In the genomic region with DNA sequence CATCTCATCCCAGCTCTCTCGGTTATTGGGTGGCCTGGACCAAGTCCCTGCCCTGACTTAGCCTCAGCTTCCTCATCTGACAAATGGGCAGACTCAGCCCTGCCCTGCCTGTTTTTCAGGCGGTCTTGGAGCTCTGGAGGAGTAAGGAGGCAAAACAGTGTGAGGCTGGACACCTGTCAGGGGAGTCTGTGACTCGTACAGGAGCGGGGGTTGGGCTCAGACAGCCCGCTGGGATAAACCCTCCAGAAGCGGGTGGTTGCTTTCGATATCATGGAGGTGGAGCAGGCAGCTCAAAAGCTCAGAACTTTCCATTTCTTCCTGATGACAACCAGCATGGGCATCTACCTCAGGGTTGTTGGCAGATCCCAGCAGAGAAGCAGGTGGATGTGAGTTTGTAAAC, we compare ENCODE assay signal across 30 cellular contexts.
"Had no signal": no experiment of that assay in that cellular context is flagged by ENCODE, and none has a peak within 500 bp of the region (broad histone marks: within the 10 kb centered on the region; RNA-seq: fewer than 3 reads in every experiment).

No MANE protein-coding gene starts in this region.

- H3K36me3 Mint-ChIP-seq: naive thymus-derived CD4-positive, alpha-beta T cell; natural killer cell; neural progenitor cell; stimulated activated memory B cell treated with anti-CD40 and anti-IgM and Interleukin-4, amounts not matched to agents 10 μg/mL and 1 μg/mL and 100 μg/mL, for 72 hours; type B pancreatic cell had no signal

- H3K4me2 ChIP-seq: neural progenitor cell, smooth muscle cell had no signal

- H3K4me1 ChIP-seq: prostate gland had no signal

- H3K9ac ChIP-seq: neural progenitor cell had no signal

- H3K36me3 ChIP-seq: neural progenitor cell, neutrophil, pancreas, prostate gland, spleen, suprapubic skin, tibial artery, transverse colon, upper lobe of right lung, uterus had no signal

- H3K4me3 Mint-ChIP-seq: naive thymus-derived CD4-positive, alpha-beta T cell; natural killer cell; nephron; neural progenitor cell; stimulated activated memory B cell treated with anti-CD40 and anti-IgM and Interleukin-4, amounts not matched to agents 10 μg/mL and 1 μg/mL and 100 μg/mL, for 72 hours; stimulated activated naive CD8-positive, alpha-beta T cell treated with anti-CD3 and anti-CD28 coated beads, Interleukin-15, amount 100 ng/mL, for 72 hours; type B pancreatic cell had no signal

- H3K27me3 ChIP-seq: neural progenitor cell, pancreas, suprapubic skin, testis, tibial artery, transverse colon, upper lobe of right lung, uterus had no signal

- H3K9me3 ChIP-seq: neutrophil, pancreas, prostate gland, spleen, suprapubic skin, testis, tibial artery, transverse colon, upper lobe of right lung, uterus had no signal

- H3K4me1 Mint-ChIP-seq: natural killer cell; stimulated activated memory B cell treated with anti-CD40 and anti-IgM and Interleukin-4, amounts not matched to agents 10 μg/mL and 1 μg/mL and 100 μg/mL, for 72 hours; stimulated activated naive CD8-positive, alpha-beta T cell treated with anti-CD3 and anti-CD28 coated beads, Interleukin-15, amount 100 ng/mL, for 72 hours had no signal

- H3K9me3 Mint-ChIP-seq: natural killer cell; nephron; stimulated activated memory B cell treated with anti-CD40 and anti-IgM and Interleukin-4, amounts not matched to agents 10 μg/mL and 1 μg/mL and 100 μg/mL, for 72 hours; stimulated activated naive CD8-positive, alpha-beta T cell treated with anti-CD3 and anti-CD28 coated beads, Interleukin-15, amount 100 ng/mL, for 72 hours; type B pancreatic cell had no signal

- H3K4me3 ChIP-seq: neural progenitor cell, pancreas, prostate gland, skin epidermis, smooth muscle cell, spleen, suprapubic skin, testis, tibial artery, transverse colon, upper lobe of right lung, uterus had no signal

- ATAC-seq: naive thymus-derived CD4-positive, alpha-beta T cell; natural killer cell; pancreas; right cardiac atrium; sciatic nerve; stimulated activated memory B cell treated with anti-CD40 and anti-IgM and Interleukin-4, amounts not matched to agents 10 μg/mL and 1 μg/mL and 100 μg/mL, for 72 hours; stimulated activated naive CD8-positive, alpha-beta T cell treated with anti-CD3 and anti-CD28 coated beads, Interleukin-15, amount 100 ng/mL, for 72 hours; stimulated activated naive CD8-positive, alpha-beta T cell treated with anti-CD3 and anti-CD28 coated beads, Interleukin-15, Interleukin-2, amounts not matched to agents 100 U/mL and 50 U/mL, for 24 hours; upper lobe of right lung had no signal

- H3K27ac Mint-ChIP-seq: naive thymus-derived CD4-positive, alpha-beta T cell; natural killer cell; stimulated activated memory B cell treated with anti-CD40 and anti-IgM and Interleukin-4, amounts not matched to agents 10 μg/mL and 1 μg/mL and 100 μg/mL, for 72 hours; stimulated activated naive CD8-positive, alpha-beta T cell treated with anti-CD3 and anti-CD28 coated beads, Interleukin-15, amount 100 ng/mL, for 72 hours; type B pancreatic cell had no signal

- H2AFZ ChIP-seq: neural progenitor cell had no signal

- H3K27ac ChIP-seq: neural progenitor cell, neutrophil, pancreas, prostate gland, skin epidermis, spleen, suprapubic skin, testis, tibial artery, transverse colon, upper lobe of right lung, uterus had no signal

- FAIRE-seq: pancreas had no signal

- DNase-seq: naive thymus-derived CD4-positive, alpha-beta T cell; natural killer cell; nucleus accumbens; spleen; stimulated activated CD4-positive, alpha-beta T cell treated with anti-CD3 and anti-CD28 coated beads, Interleukin-12 subunit alpha, Interleukin-12 subunit beta, amount 100 ng/mL, for 4 hours; stimulated activated CD4-positive, alpha-beta T cell treated with anti-CD3 and anti-CD28 coated beads, Interleukin-1b, Interleukin-23, amount 100 ng/mL, for 48 hours; stimulated activated CD4-positive, alpha-beta T cell treated with anti-CD3 and anti-CD28 coated beads, Interleukin-4, amount 100 ng/mL, for 1 hour; stimulated activated CD4-positive, alpha-beta T cell treated with anti-CD3 and anti-CD28 coated beads, Interleukin-4, amount 100 ng/mL, for 4 hours; stimulated activated CD8-positive, alpha-beta memory T cell treated with anti-CD3 and anti-CD28 coated beads, Interleukin-4, amount 100 ng/mL, for 48 hours; stimulated activated naive CD4-positive, alpha-beta T cell; stimulated activated naive CD8-positive, alpha-beta T cell treated with anti-CD3 and anti-CD28 coated beads, Interleukin-15, amount 100 ng/mL, for 72 hours; stimulated activated naive CD8-positive, alpha-beta T cell treated with anti-CD3 and anti-CD28 coated beads, Interleukin-15, Interleukin-2, amounts not matched to agents 100 U/mL and 50 U/mL, for 24 hours; substantia nigra; testis; tibial artery; transverse colon; upper lobe of right lung; uterus had no signal
